9 cellular contexts compared by ENCODE assay signal in the genomic region with DNA sequence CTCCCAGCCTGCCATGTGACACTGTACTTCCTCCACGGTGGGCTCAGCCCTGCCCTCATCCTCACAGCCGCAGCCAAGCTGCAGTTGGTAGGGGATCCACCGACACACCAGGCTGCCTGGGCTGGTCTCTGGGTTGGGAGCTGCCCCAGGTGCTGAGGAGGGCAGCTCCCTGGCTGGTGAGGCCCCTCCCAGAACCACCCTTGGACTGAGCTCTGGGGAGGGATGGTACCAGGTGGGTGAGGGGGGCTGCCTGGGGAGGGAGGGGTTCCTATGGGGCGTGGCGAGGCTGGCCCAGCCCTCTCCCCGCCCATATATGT. TPM values are rescaled to one million over a fixed set of nuclear protein-coding genes. Genes with fewer than 3 reads are reported as not detected.
A peak's percentile ranks its signal among the peaks of the same experiment; 100 is the strongest.
DNase-seq lines count a peak whose midpoint lies in the region; ATAC-seq and TF ChIP-seq lines count a peak whose summit lies in the region.
"Had no signal": no experiment of that assay in that cellular context is flagged by ENCODE, and none has a peak within 500 bp of the region (broad histone marks: within the 10 kb centered on the region; RNA-seq: fewer than 3 reads in every experiment).

No MANE protein-coding gene starts in this region.

- H3K4me3 ChIP-seq in IMR-90 (ENCODE audit: insufficient read depth, low read depth, low read length) = no peak overlapping the region
- peak overlapping the region; percentile 63 for H3K4me3 ChIP-seq in brain microvascular endothelial cell (ENCODE audit: low read depth, low read length)
- peak overlapping the region in 1 of 2 donors; percentile 40 for H3K4me3 ChIP-seq in left lung

- no peak overlapping the region for H4K91ac ChIP-seq in IMR-90 (ENCODE audit: insufficient read depth, low read depth, low read length)

- TF ChIP-seq CTCF in 22Rv1 (IDR thresholded peaks at IDR 0.05) (no peak), IMR-90 (conservative IDR thresholded peaks at IDR 0.05; ENCODE audit: low read depth, low read length) (no peak), brain microvascular endothelial cell (IDR thresholded peaks at IDR 0.05; ENCODE audit: low read depth, low read length, missing control alignments) (no peak), left lung (IDR thresholded peaks at IDR 0.05) (no peak), chondrocyte (IDR thresholded peaks at IDR 0.05) (no peak)

- no peak overlapping the region for H4K5ac ChIP-seq in IMR-90 (ENCODE audit: low read depth, low read length)

- no TSS peak for BruUV-seq in IMR-90 (replicated peaks; lab: Mats Ljungman, UMichigan)

- no peak overlapping the region for H3K23ac ChIP-seq in IMR-90 (ENCODE audit: low read depth, low read length)

- H2AK9ac ChIP-seq in IMR-90 (replicated peaks; ENCODE audit: low read depth, low read length, poor library complexity) = peak overlapping the region; percentile 77

- no peak overlapping the region for H3K56ac ChIP-seq in IMR-90 (ENCODE audit: extremely low read depth, insufficient read depth, low read length)

- no peaks in the 10 kb centered on the region for H3K27me3 Mint-ChIP-seq in chondrocyte (ENCODE audit: low read depth)

- peak overlapping the region; percentile 7 for H2BK5ac ChIP-seq in IMR-90 (ENCODE audit: low read depth, low read length, poor library complexity, severe bottlenecking)

- H3K9me3 ChIP-seq in IMR-90 (ENCODE audit: control insufficient read depth, insufficient read depth, low read length) (no peaks in the 10 kb centered on the region), left lung (no peaks in the 10 kb centered on the region)

- H3K9me3 Mint-ChIP-seq in chondrocyte (ENCODE audit: low read depth) = no peaks in the 10 kb centered on the region

- H3K27ac ChIP-seq in 22Rv1 = peak overlapping the region; percentile 32
- H3K27ac ChIP-seq in IMR-90 (ENCODE audit: insufficient read depth, low read length) = no peak overlapping the region
- no peak overlapping the region for H3K27ac ChIP-seq in brain microvascular endothelial cell
- H3K27ac ChIP-seq in left lung = peak overlapping the region in 1 of 2 donors; percentile 82

- CTCF ChIA-PET in IMR-90 (lab: Yijun Ruan, JAX) = no interaction called here

- dilution Hi-C loops in IMR-90 (cut with HindIII; ENCODE audit: low sequenced_read_pairs, unreplicated experiment) = no loop called here

- POLR2A ChIA-PET in IMR-90 (lab: Charles Lee; ENCODE audit: unreplicated experiment) = interaction anchor here (0.6 kb wide), 1 partner anchor 63 kb away, joined by 3 read pairs; no protein-coding TSS in a partner anchor

- H3K9ac ChIP-seq in IMR-90 (ENCODE audit: low read depth, low read length) = no peak overlapping the region

- no peak overlapping the region for H3K4me3 Mint-ChIP-seq in chondrocyte (ENCODE audit: unreplicated experiment)

- no peaks in the 10 kb centered on the region for H3K27me3 ChIP-seq in IMR-90 (ENCODE audit: control insufficient read depth, insufficient read depth, low read length)
- H3K27me3 ChIP-seq in brain microvascular endothelial cell (replicated peaks) = no peaks in the 10 kb centered on the region
- peaks cover 0 to 10% of the 10 kb centered on the region in 2 donors for H3K27me3 ChIP-seq in left lung

- no peak; the same call in 1 of the 2 replicates for TF ChIP-seq POLR2A in IMR-90 (IDR thresholded peaks at IDR 0.05; ENCODE audit: low read depth, low read length)

- no peak overlapping the region for H3K4me2 ChIP-seq in IMR-90 (ENCODE audit: low read depth, low read length)

- no peaks in the 10 kb centered on the region for H4K20me1 ChIP-seq in IMR-90 (ENCODE audit: insufficient read depth, low read length)

- H3K4me1 ChIP-seq in IMR-90 (ENCODE audit: control insufficient read depth, insufficient read depth, low read length) (peaks cover 22% of the 10 kb centered on the region), left lung (peaks cover 12 to 56% of the 10 kb centered on the region in 2 donors)

- peaks cover 5% of the 10 kb centered on the region for H3K36me3 Mint-ChIP-seq in chondrocyte (ENCODE audit: low read depth)

- no peak overlapping the region; the same call in 1 of the 2 replicates for H2AK5ac ChIP-seq in IMR-90 (ENCODE audit: low read depth, low read length)

- intact Hi-C loops in IMR-90 (cut with micrococcal nuclease) (no loop called here), left lung (cut with DNase I) (no loop called here)

- no peak for DNase-seq in IMR-90
- no peak for DNase-seq in brain microvascular endothelial cell
- peak in 1 of 2 donors; percentile 77 for DNase-seq in left lung
- DNase-seq in SHP77 treated with DMSO at 0.1 percent for 48 hours (lab: John Stamatoyannopoulos, UW) = no peak
- DNase-seq in NCI-H1694 (lab: John Stamatoyannopoulos, UW) = no peak
- DNase-seq in chondrocyte (ENCODE audit: low spot score) = no peak

- ATAC-seq in IMR-90 (ENCODE audit: low read depth) (no peak), left lung (peak; percentile 2), GM21423 (IDR thresholded peaks at IDR 0.05; ENCODE audit: unreplicated experiment) (no peak)

- WGBS in IMR-90 (ENCODE audit: extremely low coverage in 2 of 2, insufficient read length in 1 of 2), 2 experiments = no CpG with 5 or more reads among the region's 6 CpGs

- no peak overlapping the region for H3K27ac Mint-ChIP-seq in chondrocyte (ENCODE audit: unreplicated experiment)

- H3K36me3 ChIP-seq in IMR-90 (ENCODE audit: control insufficient read depth, insufficient read depth, low read length) (peaks cover 10% of the 10 kb centered on the region; the same call in 1 of the 2 replicates), brain microvascular endothelial cell (replicated peaks) (peaks cover 3% of the 10 kb centered on the region), left lung (peaks cover 0 to 40% of the 10 kb centered on the region in 2 donors)

- no peak overlapping the region for H3K18ac ChIP-seq in IMR-90 (ENCODE audit: low read depth, low read length)

- H3K4ac ChIP-seq in IMR-90 (ENCODE audit: low read depth, low read length) = no peak overlapping the region

- H2BK15ac ChIP-seq in IMR-90 (ENCODE audit: low read depth, low read length) = no peak overlapping the region

- H3K9me1 ChIP-seq in IMR-90 (ENCODE audit: insufficient read depth, low read length) = no peaks in the 10 kb centered on the region

- in situ Hi-C loops in IMR-90 (cut with MboI; ENCODE audit: low sequenced_read_pairs) (no loop called here), brain microvascular endothelial cell (cut with HindIII; ENCODE audit: low pct_ligation_motif_present, low sequenced_read_pairs) (loop anchor here (25.0 kb wide), 1 partner anchor 109 kb away; no protein-coding TSS in a partner anchor)

- H2AFZ ChIP-seq in IMR-90 (replicated peaks; ENCODE audit: low read length, poor library complexity) = no peak overlapping the region

- no peak overlapping the region for H2BK20ac ChIP-seq in IMR-90 (ENCODE audit: low read depth, low read length)

- no peak overlapping the region for H2BK120ac ChIP-seq in IMR-90 (ENCODE audit: low read depth, low read length)

- no peak overlapping the region for H3K14ac ChIP-seq in IMR-90 (replicated peaks; ENCODE audit: low read depth, low read length)

- peak overlapping the region in 1 of 2 experiments; percentile 29; a peak in 1 of 4 replicates for H4K8ac ChIP-seq in IMR-90 (ENCODE audit: low read depth in 2 of 2, low read length in 2 of 2)

- H3K79me1 ChIP-seq in IMR-90 (ENCODE audit: low read depth in 1 of 2, low read length in 2 of 2) = peaks cover 11 to 43% of the 10 kb centered on the region in 2 experiments; a peak in 3 of 4 replicates

- peaks cover 31% of the 10 kb centered on the region for H3K4me1 Mint-ChIP-seq in chondrocyte (ENCODE audit: low read depth)

- TF ChIP-seq RAD21 in IMR-90 (IDR thresholded peaks at IDR 0.05; ENCODE audit: low read length) = no peak

TF ChIP-seq in IMR-90, 13 proteins besides CTCF, POLR2A, EP300 and RAD21 (continues in another document):
- no peak for TF ChIP-seq MAZ (IDR thresholded peaks at IDR 0.05; ENCODE audit: borderline replicate concordance, low read depth, low read length)
- no peak for TF ChIP-seq CHD1 (IDR thresholded peaks at IDR 0.05; ENCODE audit: low read depth, low read length)
- TF ChIP-seq, protein P1, sequence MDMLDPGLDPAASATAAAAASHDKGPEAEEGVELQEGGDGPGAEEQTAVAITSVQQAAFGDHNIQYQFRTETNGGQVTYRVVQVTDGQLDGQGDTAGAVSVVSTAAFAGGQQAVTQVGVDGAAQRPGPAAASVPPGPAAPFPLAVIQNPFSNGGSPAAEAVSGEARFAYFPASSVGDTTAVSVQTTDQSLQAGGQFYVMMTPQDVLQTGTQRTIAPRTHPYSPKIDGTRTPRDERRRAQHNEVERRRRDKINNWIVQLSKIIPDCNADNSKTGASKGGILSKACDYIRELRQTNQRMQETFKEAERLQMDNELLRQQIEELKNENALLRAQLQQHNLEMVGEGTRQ (IDR thresholded peaks at IDR 0.05; ENCODE audit: low read depth, low read length) = peak; percentile 20; the same call in 1 of the 2 replicates
- TF ChIP-seq MXI1 (IDR thresholded peaks at IDR 0.05; ENCODE audit: borderline replicate concordance, low read depth, low read length) = no peak

RNA-seq across cellular contexts. Expression of a gene that starts 0.2 kb away (rescaled TPM):
- total RNA-seq in IMR-90 (2012; rRNA removed) = 1.1 and 1.3 TPM in 2 replicates
- polyA plus RNA-seq in IMR-90 (2012; rRNA removed) = 11.0 and 12.0 TPM in 2 replicates
- 3.7 and 18.0 TPM in 2 replicates for polyA plus RNA-seq in IMR-90 (2012; cell fraction: cytosol; rRNA removed)
- 22.6 and 133 TPM in 2 replicates for polyA plus RNA-seq in IMR-90 (2012; cell fraction: nucleus; rRNA removed; ENCODE audit: low replicate concordance)
- 10 to 100 TPM in 1 of 2 donors, 1 to 10 TPM in 1; 3.6 to 17.6 TPM for total RNA-seq in left lung
- 0.79 to 0.99 TPM in 2 of 3 replicates, not detected in the other for total RNA-seq in chondrocyte
- total RNA-seq: mononuclear cell had no signal

RNA-seq across cellular contexts. Expression of a gene that starts 11.5 kb away (rescaled TPM):
- 25.3 and 29.2 TPM in 2 replicates for total RNA-seq in IMR-90 (2012; rRNA removed)
- 36.3 and 36.6 TPM in 2 replicates for polyA plus RNA-seq in IMR-90 (2012; rRNA removed)
- polyA plus RNA-seq in IMR-90 (2012; cell fraction: cytosol; rRNA removed) = 36.7 and 61.6 TPM in 2 replicates
- 102 and 139 TPM in 2 replicates for polyA plus RNA-seq in IMR-90 (2012; cell fraction: nucleus; rRNA removed; ENCODE audit: low replicate concordance)
- 10 to 100 TPM; 38.2 to 46.9 TPM for total RNA-seq in left lung
- total RNA-seq in chondrocyte = 37.8 to 47.4 TPM (median 39.8 TPM) in 3 replicates

RNA-seq across cellular contexts. Expression of a gene that starts 11.6 kb away (rescaled TPM):
- 13.4 and 15.6 TPM in 2 replicates for total RNA-seq in IMR-90 (2012; rRNA removed)
- 20.2 and 21.1 TPM in 2 replicates for polyA plus RNA-seq in IMR-90 (2012; rRNA removed)
- polyA plus RNA-seq in IMR-90 (2012; cell fraction: cytosol; rRNA removed) = 18.9 and 24.7 TPM in 2 replicates
- polyA plus RNA-seq in IMR-90 (2012; cell fraction: nucleus; rRNA removed; ENCODE audit: low replicate concordance) = 80.8 and 206 TPM in 2 replicates
- total RNA-seq in left lung = 10 to 100 TPM; 26.2 to 28.8 TPM
- total RNA-seq in chondrocyte = 19.2 to 25.6 TPM (median 20.6 TPM) in 3 replicates

RNA-seq across cellular contexts. Expression of a gene that starts 38.2 kb away (rescaled TPM):
- 9.4 and 14.7 TPM in 2 replicates for total RNA-seq in IMR-90 (2012; rRNA removed)
- 18.8 and 22.5 TPM in 2 replicates for polyA plus RNA-seq in IMR-90 (2012; rRNA removed)
- polyA plus RNA-seq in IMR-90 (2012; cell fraction: cytosol; rRNA removed) = 7.5 and 18.1 TPM in 2 replicates
- polyA plus RNA-seq in IMR-90 (2012; cell fraction: nucleus; rRNA removed; ENCODE audit: low replicate concordance) = 121 and 228 TPM in 2 replicates
- total RNA-seq in left lung = 10 to 100 TPM; 22.3 to 38.8 TPM
- total RNA-seq in chondrocyte = 20.4 to 45.3 TPM (median 21.9 TPM) in 3 replicates

RNA-seq across cellular contexts. Expression of a gene that starts 40.2 kb away (rescaled TPM):
- 0.28 and 0.36 TPM in 2 replicates for total RNA-seq in IMR-90 (2012; rRNA removed)
- polyA plus RNA-seq in IMR-90 (2012; rRNA removed) = 7.8 and 11.9 TPM in 2 replicates
- 3.9 and 6.3 TPM in 2 replicates for polyA plus RNA-seq in IMR-90 (2012; cell fraction: cytosol; rRNA removed)
- polyA plus RNA-seq in IMR-90 (2012; cell fraction: nucleus; rRNA removed; ENCODE audit: low replicate concordance) = 79.5 and 363 TPM in 2 replicates
- 1 to 10 TPM; 7.1 to 7.2 TPM for total RNA-seq in left lung
- 6.8 to 9.7 TPM (median 7.1 TPM) in 3 replicates for total RNA-seq in chondrocyte
